ENCODE assay signal across 1 cellular context in genomic region chr22:45470871-45471270, GRCh38.
TF ChIP-seq lines count a peak whose summit lies in the region.

No MANE protein-coding gene starts in this region.

TF ChIP-seq in HEK293, 187 proteins besides CTCF, POLR2A, EP300 and RAD21:
- TF ChIP-seq EGR2 (tag by site-specific recombination; IDR thresholded peaks at IDR 0.05; ENCODE audit: low read depth) (0 out of 2 replicates have a peak, but pooled peaks have one; percentile 7), ZFHX2 (tag by site-specific recombination; conservative IDR thresholded peaks at IDR 0.05) (peak; percentile 35; the same call in 1 of the 2 replicates), ZNF426 (tag by site-specific recombination; IDR thresholded peaks at IDR 0.05) (no peak), ZNF18 (tag by site-specific recombination; IDR thresholded peaks at IDR 0.05) (no peak), KLF7 (tag by site-specific recombination; IDR thresholded peaks at IDR 0.05; ENCODE audit: borderline replicate concordance) (no peak), PRDM1 (tag by site-specific recombination; IDR thresholded peaks at IDR 0.05) (no peak)
